In genomic region chr3:72998489-72998888, GRCh38 we compare ENCODE assay signal across 9 cellular contexts. TPM values are rescaled to one million over a fixed set of nuclear protein-coding genes. Genes with fewer than 3 reads are reported as not detected.
DNase-seq lines count a peak whose midpoint lies in the region; ATAC-seq, FAIRE-seq and TF ChIP-seq lines count a peak whose summit lies in the region.
"Had no signal": no experiment of that assay in that cellular context is flagged by ENCODE, and none has a peak within 500 bp of the region (broad histone marks: within the 10 kb centered on the region; RNA-seq: fewer than 3 reads in every experiment).

No MANE protein-coding gene starts in this region.

- H3K27ac Mint-ChIP-seq in activated T-cell treated with anti-CD3 and anti-CD28 coated beads, Interleukin-2, amount 50 U/mL, for 24 hours = peak overlapping the region; percentile 97
- peak overlapping the region; percentile 47 for H3K27ac Mint-ChIP-seq in astrocyte (ENCODE audit: unreplicated experiment)

- ATAC-seq in left lung = no peak
- no peak for ATAC-seq in thoracic aorta (ENCODE audit: insufficient number of reproducible peaks, low FRiP score, low read depth)

- intact Hi-C loops in left lung (cut with DNase I) = no loop called here

- H2AFZ ChIP-seq in astrocyte (ENCODE audit: low read depth, low read length) = no peak overlapping the region

- H3K9me3 Mint-ChIP-seq in activated T-cell treated with anti-CD3 and anti-CD28 coated beads, Interleukin-2, amount 50 U/mL, for 24 hours = no peaks in the 10 kb centered on the region
- no peaks in the 10 kb centered on the region for H3K9me3 Mint-ChIP-seq in astrocyte (ENCODE audit: unreplicated experiment)

- FAIRE-seq in astrocyte (lab: Jason Lieb, UNC) = no peak

- peaks cover 60% of the 10 kb centered on the region for H4K20me1 ChIP-seq in astrocyte (ENCODE audit: insufficient read depth, low read length)

- peaks cover 68% of the 10 kb centered on the region for H3K79me2 ChIP-seq in astrocyte (ENCODE audit: insufficient read depth, low read length)

- H3K4me1 ChIP-seq in astrocyte (ENCODE audit: insufficient read depth, low read length) (peaks cover 18% of the 10 kb centered on the region), left lung (peaks cover 17 to 62% of the 10 kb centered on the region in 2 donors), thoracic aorta (ENCODE audit: control insufficient read depth in 1 of 2, low read depth in 2 of 2) (peaks cover 39 to 57% of the 10 kb centered on the region in 2 donors)

- H3K9me3 ChIP-seq in astrocyte (ENCODE audit: insufficient read depth, low read depth, low read length) (no peaks in the 10 kb centered on the region), left lung (no peaks in the 10 kb centered on the region), thoracic aorta (no peaks in the 10 kb centered on the region)

- peak overlapping the region; percentile 94 for H3K4me2 ChIP-seq in astrocyte (ENCODE audit: low read length)

- no peak overlapping the region for H3K27ac ChIP-seq in astrocyte (ENCODE audit: low read depth, low read length)
- no peak overlapping the region for H3K27ac ChIP-seq in left lung
- peak overlapping the region in 1 of 2 donors; percentile 85 for H3K27ac ChIP-seq in thoracic aorta

- TF ChIP-seq CTCF in astrocyte (IDR thresholded peaks at IDR 0.05; ENCODE audit: insufficient read depth, low read depth, low read length) (no peak), left lung (IDR thresholded peaks at IDR 0.05) (no peak), thoracic aorta (IDR thresholded peaks at IDR 0.05) (no peak)

- H3K9ac ChIP-seq in astrocyte (ENCODE audit: low read length) = peak overlapping the region; percentile 96

- peaks cover 8% of the 10 kb centered on the region for H3K36me3 ChIP-seq in astrocyte (ENCODE audit: insufficient read depth, low read length)
- peaks cover 0 to 22% of the 10 kb centered on the region in 2 donors for H3K36me3 ChIP-seq in left lung
- H3K36me3 ChIP-seq in thoracic aorta = peaks cover 3% of the 10 kb centered on the region

- peak overlapping the region; percentile 88 for H3K4me3 Mint-ChIP-seq in activated T-cell treated with anti-CD3 and anti-CD28 coated beads, Interleukin-2, amount 50 U/mL, for 24 hours
- peak overlapping the region; percentile 90 for H3K4me3 Mint-ChIP-seq in astrocyte (ENCODE audit: unreplicated experiment)

- H3K27me3 ChIP-seq in astrocyte (ENCODE audit: insufficient read depth, low read length) = no peaks in the 10 kb centered on the region
- H3K27me3 ChIP-seq in left lung = no peaks in the 10 kb centered on the region
- H3K27me3 ChIP-seq in thoracic aorta (replicated peaks; ENCODE audit: insufficient read depth) = no peaks in the 10 kb centered on the region

- H3K4me3 ChIP-seq in astrocyte (ENCODE audit: insufficient read depth, low read depth, low read length) = peak overlapping the region; percentile 94
- peak overlapping the region; percentile 88 to 91 for H3K4me3 ChIP-seq in left lung
- peak overlapping the region; percentile 87 for H3K4me3 ChIP-seq in thoracic aorta

- H3K27me3 Mint-ChIP-seq in activated T-cell treated with anti-CD3 and anti-CD28 coated beads, Interleukin-2, amount 50 U/mL, for 24 hours = no peaks in the 10 kb centered on the region
- no peaks in the 10 kb centered on the region for H3K27me3 Mint-ChIP-seq in astrocyte (ENCODE audit: low read depth, unreplicated experiment)

- H3K4me1 Mint-ChIP-seq in activated T-cell treated with anti-CD3 and anti-CD28 coated beads, Interleukin-2, amount 50 U/mL, for 24 hours (ENCODE audit: low read depth) = peaks cover 55% of the 10 kb centered on the region
- peaks cover 19% of the 10 kb centered on the region for H3K4me1 Mint-ChIP-seq in astrocyte (ENCODE audit: low read depth, unreplicated experiment)

- DNase-seq in activated T-cell treated with anti-CD3 and anti-CD28 coated beads, Interleukin-2, amount 50 U/mL, for 24 hours = no peak
- no peak for DNase-seq in activated T-cell treated with anti-CD3 and anti-CD28 coated beads, Interleukin-2, amount 50 U/mL, for 1 hour
- DNase-seq in astrocyte (ENCODE audit: low read depth) = no peak
- no peak for DNase-seq in left lung
- DNase-seq in thoracic aorta (ENCODE audit: low spot score) = no peak
- no peak for DNase-seq in stimulated activated CD4-positive, alpha-beta T cell treated with anti-CD3 and anti-CD28 coated beads, Interleukin-4, amount 100 ng/mL, for 1 hour
- no peak for DNase-seq in GM03348 (ENCODE audit: low spot score)
- DNase-seq in Ammon's horn (ENCODE audit: low spot score) = no peak
- DNase-seq: stimulated activated CD4-positive, alpha-beta T cell treated with anti-CD3 and anti-CD28 coated beads, Interleukin-2, amount 100 ng/mL, for 24 hours had no signal

- H3K36me3 Mint-ChIP-seq in activated T-cell treated with anti-CD3 and anti-CD28 coated beads, Interleukin-2, amount 50 U/mL, for 24 hours (ENCODE audit: low read depth) = peaks cover 62% of the 10 kb centered on the region
- H3K36me3 Mint-ChIP-seq in astrocyte (ENCODE audit: low read depth, unreplicated experiment) = no peaks in the 10 kb centered on the region

RNA-seq across cellular contexts. Expression of gene PPP4R2, which starts 1.9 kb away (rescaled TPM):
- total RNA-seq in astrocyte (98.5 and 99.3 TPM in 2 replicates), left lung (10 to 100 TPM; 71.5 to 73.0 TPM), thoracic aorta (10 to 100 TPM; 39.3 to 47.0 TPM)
